ENCODE assay signal across 23 cellular contexts in genomic region chr5:133322743-133323142, GRCh38.
"Had no signal": no experiment of that assay in that cellular context is flagged by ENCODE, and none has a peak within 500 bp of the region (broad histone marks: within the 10 kb centered on the region; RNA-seq: fewer than 3 reads in every experiment).

No MANE protein-coding gene starts in this region.

- H3K9me3 Mint-ChIP-seq: activated CD4-positive, alpha-beta memory T cell treated with anti-CD3 and anti-CD28 coated beads, Interleukin-2, amount 10 ng/mL, durations not matched to agents 7 days and 5 days; activated naive CD4-positive, alpha-beta T cell treated with anti-CD3 and anti-CD28 coated beads, Interleukin-2, amount 10 ng/mL, durations not matched to agents 7 days and 5 days; activated naive CD8-positive, alpha-beta T cell treated with anti-CD3 and anti-CD28 coated beads, Interleukin-2, amount 50 U/mL, for 24 hours; naive thymus-derived CD4-positive, alpha-beta T cell; WTC11 had no signal

- H3K4me3 ChIP-seq: gastrocnemius medialis, mucosa of descending colon, ovary, psoas muscle, thoracic aorta, upper lobe of left lung had no signal

- H3K27me3 ChIP-seq: brain microvascular endothelial cell, gastrocnemius medialis, ovary, upper lobe of left lung had no signal

- H3K4me3 Mint-ChIP-seq: activated CD4-positive, alpha-beta memory T cell treated with anti-CD3 and anti-CD28 coated beads, Interleukin-2, amount 10 ng/mL, durations not matched to agents 7 days and 5 days; activated CD4-positive, alpha-beta T cell treated with anti-CD3 and anti-CD28 coated beads for 36 hours; activated CD8-positive, alpha-beta memory T cell treated with anti-CD3 and anti-CD28 coated beads, Interleukin-2, amount 10 ng/mL, durations not matched to agents 7 days and 5 days; activated naive CD4-positive, alpha-beta T cell treated with anti-CD3 and anti-CD28 coated beads, Interleukin-2, amount 10 ng/mL, durations not matched to agents 7 days and 5 days; activated naive CD8-positive, alpha-beta T cell treated with anti-CD3 and anti-CD28 coated beads, Interleukin-2, amount 50 U/mL, for 24 hours; naive thymus-derived CD4-positive, alpha-beta T cell; WTC11 had no signal

- H3K36me3 ChIP-seq: brain microvascular endothelial cell, gastrocnemius medialis, ovary, thoracic aorta, upper lobe of left lung had no signal

- H3K27ac Mint-ChIP-seq: activated CD4-positive, alpha-beta memory T cell treated with anti-CD3 and anti-CD28 coated beads, Interleukin-2, amount 10 ng/mL, durations not matched to agents 7 days and 5 days; activated CD4-positive, alpha-beta T cell treated with anti-CD3 and anti-CD28 coated beads for 36 hours; activated CD8-positive, alpha-beta memory T cell treated with anti-CD3 and anti-CD28 coated beads, Interleukin-2, amount 10 ng/mL, durations not matched to agents 7 days and 5 days; activated naive CD4-positive, alpha-beta T cell treated with anti-CD3 and anti-CD28 coated beads, Interleukin-2, amount 10 ng/mL, durations not matched to agents 7 days and 5 days; WTC11 had no signal

- ATAC-seq: activated CD8-positive, alpha-beta memory T cell treated with anti-CD3 and anti-CD28 coated beads, Interleukin-2, amount 10 ng/mL, durations not matched to agents 7 days and 5 days; gastrocnemius medialis; mucosa of descending colon; right cardiac atrium; WTC11 had no signal

- H3K27ac ChIP-seq: brain microvascular endothelial cell, gastrocnemius medialis, ovary, psoas muscle, thoracic aorta, upper lobe of left lung had no signal

- H3K9me3 ChIP-seq: gastrocnemius medialis, mucosa of descending colon, ovary, psoas muscle, thoracic aorta, upper lobe of left lung had no signal

- DNase-seq: activated CD4-positive, alpha-beta memory T cell treated with anti-CD3 and anti-CD28 coated beads, Interleukin-2, amount 10 ng/mL, durations not matched to agents 7 days and 5 days; activated CD4-positive, alpha-beta T cell treated with anti-CD3 and anti-CD28 coated beads for 36 hours; activated CD8-positive, alpha-beta memory T cell treated with anti-CD3 and anti-CD28 coated beads, Interleukin-2, amount 10 ng/mL, durations not matched to agents 7 days and 5 days; activated effector memory CD4-positive, alpha-beta T cell treated with Interleukin-2 at 50 U/mL for 16 hours; activated naive CD4-positive, alpha-beta T cell treated with anti-CD3 and anti-CD28 coated beads, Interleukin-2, amount 10 ng/mL, durations not matched to agents 7 days and 5 days; activated naive CD8-positive, alpha-beta T cell treated with anti-CD3 and anti-CD28 coated beads, Interleukin-2, amount 50 U/mL, for 24 hours; activated T-cell treated with anti-CD3 and anti-CD28 coated beads, Interleukin-2, amount 50 U/mL, for 1 hour; anterior cingulate cortex; brain microvascular endothelial cell; effector CD4-positive, alpha-beta T cell; gastrocnemius medialis; head of caudate nucleus; kidney glomerular epithelial cell; mesenchymal stem cell; mucosa of descending colon; ovary; psoas muscle; right cardiac atrium; T-helper 2 cell; upper lobe of left lung had no signal

- H3K4me1 ChIP-seq: gastrocnemius medialis, psoas muscle, upper lobe of left lung had no signal

- H3K36me3 Mint-ChIP-seq: activated CD8-positive, alpha-beta memory T cell treated with anti-CD3 and anti-CD28 coated beads, Interleukin-2, amount 10 ng/mL, durations not matched to agents 7 days and 5 days; activated naive CD4-positive, alpha-beta T cell treated with anti-CD3 and anti-CD28 coated beads, Interleukin-2, amount 10 ng/mL, durations not matched to agents 7 days and 5 days; naive thymus-derived CD4-positive, alpha-beta T cell; WTC11 had no signal

- H3K27me3 Mint-ChIP-seq: activated CD4-positive, alpha-beta memory T cell treated with anti-CD3 and anti-CD28 coated beads, Interleukin-2, amount 10 ng/mL, durations not matched to agents 7 days and 5 days; activated CD4-positive, alpha-beta T cell treated with anti-CD3 and anti-CD28 coated beads for 36 hours; naive thymus-derived CD4-positive, alpha-beta T cell had no signal
